In the genomic region with DNA sequence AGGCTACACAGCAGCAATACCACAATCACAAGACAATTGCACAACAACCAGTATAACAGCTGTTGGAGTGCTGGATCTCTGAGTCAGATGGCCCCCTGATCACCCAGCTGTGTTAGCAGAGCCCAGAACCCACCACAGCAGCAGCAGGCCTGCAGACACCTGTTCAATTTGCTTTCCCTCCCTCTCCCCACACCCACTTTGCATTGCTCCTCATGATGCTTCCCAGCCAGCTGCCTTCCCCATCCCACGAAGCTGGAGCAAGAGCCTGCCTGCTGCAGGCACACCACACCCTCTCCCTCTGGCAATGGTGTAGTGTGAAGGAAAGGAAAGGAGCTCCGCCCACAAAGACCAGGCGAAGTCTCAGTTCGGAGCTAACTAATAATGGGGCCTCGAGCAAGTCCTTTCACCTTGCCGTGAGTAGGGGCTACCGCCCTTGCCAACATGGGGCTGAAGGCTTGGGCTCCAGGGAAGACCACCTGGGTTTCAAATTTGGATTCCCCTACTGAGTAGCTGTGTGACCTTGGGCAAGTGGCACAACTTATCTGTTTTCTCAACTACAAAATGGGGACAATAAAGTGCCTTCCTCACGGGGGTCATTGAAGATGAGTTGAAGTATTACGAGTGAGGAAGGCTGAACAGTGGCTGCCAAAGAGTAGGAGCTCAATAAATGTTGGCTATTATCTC, we compare ENCODE assay signal across 1 cellular context.
TF ChIP-seq lines count a peak whose summit lies in the region.

No MANE protein-coding gene starts in this region.

TF ChIP-seq in HEK293, 187 proteins besides CTCF, POLR2A, EP300 and RAD21 (continued from another document):
- TF ChIP-seq, protein P1, sequence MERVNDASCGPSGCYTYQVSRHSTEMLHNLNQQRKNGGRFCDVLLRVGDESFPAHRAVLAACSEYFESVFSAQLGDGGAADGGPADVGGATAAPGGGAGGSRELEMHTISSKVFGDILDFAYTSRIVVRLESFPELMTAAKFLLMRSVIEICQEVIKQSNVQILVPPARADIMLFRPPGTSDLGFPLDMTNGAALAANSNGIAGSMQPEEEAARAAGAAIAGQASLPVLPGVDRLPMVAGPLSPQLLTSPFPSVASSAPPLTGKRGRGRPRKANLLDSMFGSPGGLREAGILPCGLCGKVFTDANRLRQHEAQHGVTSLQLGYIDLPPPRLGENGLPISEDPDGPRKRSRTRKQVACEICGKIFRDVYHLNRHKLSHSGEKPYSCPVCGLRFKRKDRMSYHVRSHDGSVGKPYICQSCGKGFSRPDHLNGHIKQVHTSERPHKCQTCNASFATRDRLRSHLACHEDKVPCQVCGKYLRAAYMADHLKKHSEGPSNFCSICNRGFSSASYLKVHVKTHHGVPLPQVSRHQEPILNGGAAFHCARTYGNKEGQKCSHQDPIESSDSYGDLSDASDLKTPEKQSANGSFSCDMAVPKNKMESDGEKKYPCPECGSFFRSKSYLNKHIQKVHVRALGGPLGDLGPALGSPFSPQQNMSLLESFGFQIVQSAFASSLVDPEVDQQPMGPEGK (tag by site-specific recombination; IDR thresholded peaks at IDR 0.05), result no peak
- TF ChIP-seq ZFHX2 (tag by site-specific recombination; conservative IDR thresholded peaks at IDR 0.05) (peak; percentile 82), EGR2 (tag by site-specific recombination; IDR thresholded peaks at IDR 0.05; ENCODE audit: low read depth) (peak; percentile 86)
